In genomic region chr1:154593390-154593789, GRCh38 we compare ENCODE assay signal across 16 cellular contexts. TPM values are rescaled to one million over a fixed set of nuclear protein-coding genes. Genes with fewer than 3 reads are reported as not detected.
DNase-seq lines count a peak whose midpoint lies in the region; ATAC-seq and TF ChIP-seq lines count a peak whose summit lies in the region.
"Had no signal": no experiment of that assay in that cellular context is flagged by ENCODE, and none has a peak within 500 bp of the region (broad histone marks: within the 10 kb centered on the region; RNA-seq: fewer than 3 reads in every experiment).

No MANE protein-coding gene starts in this region.

- intact Hi-C loops in activated CD4-positive, alpha-beta T cell treated with anti-CD3 and anti-CD28 coated beads for 36 hours (cut with DNase I, micrococcal nuclease) = no loop called here

- no peak for TF ChIP-seq CTCF in nephron progenitor cell (IDR thresholded peaks at IDR 0.05)

- peaks cover 80% of the 10 kb centered on the region for H3K36me3 Mint-ChIP-seq in activated CD4-positive, alpha-beta T cell treated with anti-CD3 and anti-CD28 coated beads for 36 hours (ENCODE audit: low read depth)
- peaks cover 5% of the 10 kb centered on the region for H3K36me3 Mint-ChIP-seq in activated naive CD8-positive, alpha-beta T cell
- H3K36me3 Mint-ChIP-seq in activated naive CD8-positive, alpha-beta T cell treated with anti-CD3 and anti-CD28 coated beads, Interleukin-2, amount 50 U/mL, for 24 hours (ENCODE audit: low read depth) = peaks cover 69% of the 10 kb centered on the region
- H3K36me3 Mint-ChIP-seq in activated CD8-positive, alpha-beta T cell treated with anti-CD3 and anti-CD28 coated beads, Interleukin-2, amount 10 ng/mL, durations not matched to agents 7 days and 5 days (ENCODE audit: low read depth) = peaks cover 83% of the 10 kb centered on the region
- H3K36me3 Mint-ChIP-seq in nephron progenitor cell (ENCODE audit: low read depth) = peaks cover 66% of the 10 kb centered on the region

- H3K9me3 Mint-ChIP-seq in activated CD4-positive, alpha-beta T cell treated with anti-CD3 and anti-CD28 coated beads for 36 hours (ENCODE audit: low read depth) = no peaks in the 10 kb centered on the region
- no peaks in the 10 kb centered on the region for H3K9me3 Mint-ChIP-seq in activated naive CD8-positive, alpha-beta T cell (ENCODE audit: low read depth)
- no peaks in the 10 kb centered on the region for H3K9me3 Mint-ChIP-seq in activated naive CD8-positive, alpha-beta T cell treated with anti-CD3 and anti-CD28 coated beads, Interleukin-2, amount 50 U/mL, for 24 hours
- H3K9me3 Mint-ChIP-seq in activated CD8-positive, alpha-beta T cell treated with anti-CD3 and anti-CD28 coated beads, Interleukin-2, amount 10 ng/mL, durations not matched to agents 7 days and 5 days (ENCODE audit: insufficient read depth) = no peaks in the 10 kb centered on the region
- H3K9me3 Mint-ChIP-seq in nephron progenitor cell = no peaks in the 10 kb centered on the region
- H3K9me3 Mint-ChIP-seq: CD8-positive, alpha-beta T cell had no signal

- peaks cover 3% of the 10 kb centered on the region for H3K4me1 Mint-ChIP-seq in activated CD4-positive, alpha-beta T cell treated with anti-CD3 and anti-CD28 coated beads for 36 hours
- H3K4me1 Mint-ChIP-seq in activated naive CD8-positive, alpha-beta T cell (ENCODE audit: low read depth) = peaks cover 7% of the 10 kb centered on the region
- peaks cover 9% of the 10 kb centered on the region for H3K4me1 Mint-ChIP-seq in activated naive CD8-positive, alpha-beta T cell treated with anti-CD3 and anti-CD28 coated beads, Interleukin-2, amount 50 U/mL, for 24 hours
- peaks cover 6% of the 10 kb centered on the region for H3K4me1 Mint-ChIP-seq in activated CD8-positive, alpha-beta T cell treated with anti-CD3 and anti-CD28 coated beads, Interleukin-2, amount 10 ng/mL, durations not matched to agents 7 days and 5 days (ENCODE audit: low read depth)
- no peaks in the 10 kb centered on the region for H3K4me1 Mint-ChIP-seq in nephron progenitor cell

- peak overlapping the region; percentile 14 for H3K27ac Mint-ChIP-seq in activated CD4-positive, alpha-beta T cell treated with anti-CD3 and anti-CD28 coated beads for 36 hours
- peak overlapping the region; percentile 73 for H3K27ac Mint-ChIP-seq in activated naive CD8-positive, alpha-beta T cell
- H3K27ac Mint-ChIP-seq in activated naive CD8-positive, alpha-beta T cell treated with anti-CD3 and anti-CD28 coated beads, Interleukin-2, amount 50 U/mL, for 24 hours = no peak overlapping the region
- peak overlapping the region; percentile 7 for H3K27ac Mint-ChIP-seq in activated CD8-positive, alpha-beta T cell treated with anti-CD3 and anti-CD28 coated beads, Interleukin-2, amount 10 ng/mL, durations not matched to agents 7 days and 5 days
- H3K27ac Mint-ChIP-seq in nephron progenitor cell = peak overlapping the region; percentile 6
- H3K27ac Mint-ChIP-seq: CD8-positive, alpha-beta T cell had no signal

- CTCF ChIA-PET in activated CD4-positive, alpha-beta T cell treated with anti-CD3 and anti-CD28 coated beads for 36 hours (lab: Charles Lee) = no interaction called here
- CTCF ChIA-PET in activated CD8-positive, alpha-beta T cell treated with anti-CD3 and anti-CD28 coated beads, Interleukin-2, amount 10 ng/mL, durations not matched to agents 7 days and 5 days (lab: Charles Lee) = interaction anchor here (1.2 to 1.5 kb wide), 2 partner anchors 10 to 77 kb away, joined by 3 read pairs; no protein-coding TSS in a partner anchor

- no peaks in the 10 kb centered on the region for H3K27me3 Mint-ChIP-seq in activated CD4-positive, alpha-beta T cell treated with anti-CD3 and anti-CD28 coated beads for 36 hours
- no peaks in the 10 kb centered on the region for H3K27me3 Mint-ChIP-seq in activated naive CD8-positive, alpha-beta T cell
- no peaks in the 10 kb centered on the region for H3K27me3 Mint-ChIP-seq in activated naive CD8-positive, alpha-beta T cell treated with anti-CD3 and anti-CD28 coated beads, Interleukin-2, amount 50 U/mL, for 24 hours
- H3K27me3 Mint-ChIP-seq in activated CD8-positive, alpha-beta T cell treated with anti-CD3 and anti-CD28 coated beads, Interleukin-2, amount 10 ng/mL, durations not matched to agents 7 days and 5 days (ENCODE audit: low read depth) = no peaks in the 10 kb centered on the region
- peaks cover 2% of the 10 kb centered on the region for H3K27me3 Mint-ChIP-seq in nephron progenitor cell (ENCODE audit: low read depth, poor library complexity)

- H3K4me3 Mint-ChIP-seq in activated CD4-positive, alpha-beta T cell treated with anti-CD3 and anti-CD28 coated beads for 36 hours = no peak overlapping the region
- H3K4me3 Mint-ChIP-seq in activated naive CD8-positive, alpha-beta T cell = no peak overlapping the region
- no peak overlapping the region for H3K4me3 Mint-ChIP-seq in activated naive CD8-positive, alpha-beta T cell treated with anti-CD3 and anti-CD28 coated beads, Interleukin-2, amount 50 U/mL, for 24 hours
- no peak overlapping the region for H3K4me3 Mint-ChIP-seq in activated CD8-positive, alpha-beta T cell treated with anti-CD3 and anti-CD28 coated beads, Interleukin-2, amount 10 ng/mL, durations not matched to agents 7 days and 5 days
- no peak overlapping the region for H3K4me3 Mint-ChIP-seq in nephron progenitor cell
- H3K4me3 Mint-ChIP-seq: CD8-positive, alpha-beta T cell had no signal

- POLR2A ChIA-PET in activated CD4-positive, alpha-beta T cell treated with anti-CD3 and anti-CD28 coated beads for 36 hours (lab: Charles Lee) = no interaction called here
- POLR2A ChIA-PET in activated CD8-positive, alpha-beta T cell treated with anti-CD3 and anti-CD28 coated beads, Interleukin-2, amount 10 ng/mL, durations not matched to agents 7 days and 5 days (lab: Charles Lee) = interaction anchor here (0.7 to 1.6 kb wide), 2 partner anchors 14 to 406 kb away, joined by 3 to 4 read pairs; no protein-coding TSS in a partner anchor

- no peak for ATAC-seq in activated CD4-positive, alpha-beta T cell treated with anti-CD3 and anti-CD28 coated beads for 36 hours
- ATAC-seq in activated naive CD8-positive, alpha-beta T cell treated with anti-CD3 and anti-CD28 coated beads, Interleukin-2, amount 50 U/mL, for 24 hours = no peak
- no peak for ATAC-seq in activated CD8-positive, alpha-beta T cell treated with anti-CD3 and anti-CD28 coated beads, Interleukin-2, amount 10 ng/mL, durations not matched to agents 7 days and 5 days
- ATAC-seq in HG03108 (IDR thresholded peaks at IDR 0.05; ENCODE audit: unreplicated experiment) = no peak
- ATAC-seq: CD8-positive, alpha-beta T cell; Right ventricle myocardium inferior had no signal

- no peak for DNase-seq in activated CD4-positive, alpha-beta T cell treated with anti-CD3 and anti-CD28 coated beads for 36 hours
- no peak for DNase-seq in activated CD4-positive, alpha-beta T cell treated with anti-CD3 and anti-CD28 coated beads for 1 hour
- DNase-seq in activated naive CD8-positive, alpha-beta T cell treated with anti-CD3 and anti-CD28 coated beads, Interleukin-2, amount 50 U/mL, for 24 hours = no peak
- DNase-seq in activated CD8-positive, alpha-beta T cell treated with anti-CD3 and anti-CD28 coated beads, Interleukin-2, amount 10 ng/mL, durations not matched to agents 7 days and 5 days = no peak
- DNase-seq in nephron progenitor cell (no peak), NCI-H1694 (lab: John Stamatoyannopoulos, UW) (no peak)
- DNase-seq: 8988T; CD8-positive, alpha-beta T cell; GM23248; NCI-H1105; NCI-H2081 treated with DMSO at 0.1 percent for 48 hours; NCI-H2171 treated with DMSO at 0.1 percent for 48 hours; NCI-H526 treated with DMSO at 0.1 percent for 48 hours had no signal

RNA-seq across cellular contexts. Expression of gene ADAR, which starts 14.6 kb away (rescaled TPM):
- 100 to 1,000 TPM; 310 to 332 TPM for total RNA-seq in activated CD4-positive, alpha-beta T cell treated with anti-CD3 and anti-CD28 coated beads for 36 hours
- 100 to 1,000 TPM; 314 to 317 TPM for total RNA-seq in activated CD8-positive, alpha-beta T cell treated with anti-CD3 and anti-CD28 coated beads, Interleukin-2, amount 10 ng/mL, durations not matched to agents 7 days and 5 days

RNA-seq across cellular contexts. Expression of gene CHRNB2, which starts 25.8 kb away (rescaled TPM):
- under 1 TPM in 1 of 2 experiments, not detected in 1; 0.07 TPM for total RNA-seq in activated CD4-positive, alpha-beta T cell treated with anti-CD3 and anti-CD28 coated beads for 36 hours
- total RNA-seq in activated CD8-positive, alpha-beta T cell treated with anti-CD3 and anti-CD28 coated beads, Interleukin-2, amount 10 ng/mL, durations not matched to agents 7 days and 5 days = not detected
- total RNA-seq: CD8-positive, alpha-beta T cell; GM23248; Right ventricle myocardium inferior had no signal

RNA-seq across cellular contexts. Expression of gene UBE2Q1, which starts 34.9 kb away (rescaled TPM):
- 100 to 1,000 TPM in 1 of 2 experiments, 10 to 100 TPM in 1; 89.3 to 101 TPM for total RNA-seq in activated CD4-positive, alpha-beta T cell treated with anti-CD3 and anti-CD28 coated beads for 36 hours
- 100 to 1,000 TPM in 1 of 2 experiments, 10 to 100 TPM in 1; 93.6 to 103 TPM for total RNA-seq in activated CD8-positive, alpha-beta T cell treated with anti-CD3 and anti-CD28 coated beads, Interleukin-2, amount 10 ng/mL, durations not matched to agents 7 days and 5 days
